ENCODE assay signal across 1 cellular context in genomic region chr2:61534926-61535325, GRCh38.
TF ChIP-seq lines count a peak whose summit lies in the region.

No MANE protein-coding gene starts in this region.

TF ChIP-seq in IMR-90, 13 proteins besides CTCF, POLR2A, EP300 and RAD21:
- TF ChIP-seq CEBPB (IDR thresholded peaks at IDR 0.05; ENCODE audit: low read depth, low read length) (no peak), BHLHE40 (IDR thresholded peaks at IDR 0.05; ENCODE audit: low read depth, low read length) (no peak)
